Comparison of ENCODE assay signal across 15 cellular contexts in genomic region chr22:44549021-44549420, GRCh38. TPM values are rescaled to one million over a fixed set of nuclear protein-coding genes. Genes with fewer than 3 reads are reported as not detected.
DNase-seq lines count a peak whose midpoint lies in the region; ATAC-seq and TF ChIP-seq lines count a peak whose summit lies in the region.
"Had no signal": no experiment of that assay in that cellular context is flagged by ENCODE, and none has a peak within 500 bp of the region (broad histone marks: within the 10 kb centered on the region; RNA-seq: fewer than 3 reads in every experiment).

No MANE protein-coding gene starts in this region.

- no peak overlapping the region for H3K9ac ChIP-seq in endodermal cell (ENCODE audit: extremely low read depth, low read length, poor library complexity, severe bottlenecking)

- in situ Hi-C loops in ACHN (cut with HindIII; ENCODE audit: low pct_ligation_motif_present, low pct_unique_long_range_greater_than_20kb, low sequenced_read_pairs): no loop called here

- TF ChIP-seq CTCF in PC-9 (conservative IDR thresholded peaks at IDR 0.05): no peak
- no peak for TF ChIP-seq CTCF in endodermal cell (conservative IDR thresholded peaks at IDR 0.05)

- peaks cover 41% of the 10 kb centered on the region for H3F3A ChIP-seq in PC-9 (ENCODE audit: insufficient read depth, low read depth)

- ATAC-seq in activated CD4-positive, CD25-positive, alpha-beta regulatory T cell treated with anti-CD3 and anti-CD28 coated beads, Interleukin-2, amount 50 U/mL, for 24 hours: no peak
- ATAC-seq in GM21825 (IDR thresholded peaks at IDR 0.05; ENCODE audit: unreplicated experiment): no peak
- ATAC-seq in HG03039 (IDR thresholded peaks at IDR 0.05; ENCODE audit: unreplicated experiment): no peak
- ATAC-seq: HCT116, HepG2 had no signal

- H3K9me2 ChIP-seq in PC-9 (ENCODE audit: insufficient read depth): no peaks in the 10 kb centered on the region

- intact Hi-C loops in PC-9 (cut with micrococcal nuclease; ENCODE audit: unreplicated experiment): no loop called here

- H3K4me3 ChIP-seq in H7 (ENCODE audit: insufficient read depth, low read depth, low read length) (no peak overlapping the region), PC-9 (no peak overlapping the region), endodermal cell (ENCODE audit: low read length) (no peak overlapping the region)

- H3K27me3 ChIP-seq in H7 (ENCODE audit: control insufficient read depth, insufficient read depth, low read length) (no peaks in the 10 kb centered on the region), PC-9 (ENCODE audit: insufficient read depth, low read depth) (no peaks in the 10 kb centered on the region), endodermal cell (ENCODE audit: control insufficient read depth, insufficient read depth, low read length, poor library complexity, severe bottlenecking) (no peaks in the 10 kb centered on the region)

- no peaks in the 10 kb centered on the region for H3K27me3 Mint-ChIP-seq in endodermal cell (ENCODE audit: insufficient read depth)

- H3K4me1 ChIP-seq in PC-9 (replicated peaks; ENCODE audit: insufficient read depth) (peaks cover 33% of the 10 kb centered on the region), endodermal cell (ENCODE audit: control insufficient read depth, insufficient read depth, low read length) (peaks cover 3% of the 10 kb centered on the region)

- CTCF ChIA-PET in PC-9 (lab: Charles Lee): no interaction called here

- H3K9me3 ChIP-seq in PC-9 (ENCODE audit: insufficient read depth, low read depth): no peaks in the 10 kb centered on the region
- H3K9me3 ChIP-seq in endodermal cell (ENCODE audit: control insufficient read depth, low read length): no peaks in the 10 kb centered on the region

- DNase-seq in H7 (peak; percentile 47), PC-9 (no peak), endodermal cell (peak; percentile 30), mesenteric fat pad (ENCODE audit: low spot score) (peak; percentile 55), ACHN (no peak)
- DNase-seq: C1 segment of cervical spinal cord; Calu3; CD4-positive, alpha-beta T cell; DMS79 had no signal

- 87 to 92% methylated on average over 5 to 10 of the region's 10 CpGs for WGBS in endodermal cell (ENCODE audit: insufficient coverage in 1 of 2, insufficient read length in 1 of 2), 2 experiments

- H3K79me2 ChIP-seq in PC-9 (ENCODE audit: low read depth): no peaks in the 10 kb centered on the region

- no peaks in the 10 kb centered on the region for H3K36me3 Mint-ChIP-seq in endodermal cell (ENCODE audit: low read depth)

- no peak overlapping the region for H2AFZ ChIP-seq in PC-9

- POLR2A ChIA-PET in PC-9 (lab: Charles Lee; ENCODE audit: unreplicated experiment): no interaction called here

- no TSS peak for BruUV-seq in PC-9 (replicated peaks; lab: Mats Ljungman, UMichigan)

- H4K20me1 ChIP-seq in PC-9 (ENCODE audit: insufficient read depth): no peaks in the 10 kb centered on the region

- H3K27ac Mint-ChIP-seq in endodermal cell: no peak overlapping the region
- H3K27ac Mint-ChIP-seq: B cell; CD4-positive, alpha-beta T cell had no signal

- H3K27ac ChIP-seq in PC-9 (peak overlapping the region; percentile 95; the same call in 1 of the 2 replicates), endodermal cell (ENCODE audit: low read depth, low read length) (no peak overlapping the region)

- H3K36me3 ChIP-seq in H7 (replicated peaks; ENCODE audit: control insufficient read depth, insufficient read depth, low read length) (no peaks in the 10 kb centered on the region), PC-9 (ENCODE audit: low read depth) (no peaks in the 10 kb centered on the region), endodermal cell (ENCODE audit: control insufficient read depth, insufficient read depth, low read length) (no peaks in the 10 kb centered on the region)

- H3K9me3 Mint-ChIP-seq in endodermal cell: no peaks in the 10 kb centered on the region
- H3K9me3 Mint-ChIP-seq: CD4-positive, alpha-beta T cell had no signal

- no peak overlapping the region for H3K4me2 ChIP-seq in PC-9

- H3K4me1 Mint-ChIP-seq in endodermal cell: no peaks in the 10 kb centered on the region

- no peak overlapping the region for H3K4me3 Mint-ChIP-seq in endodermal cell
- H3K4me3 Mint-ChIP-seq: B cell; CD4-positive, alpha-beta T cell had no signal

RNA-seq across cellular contexts. Expression of gene RTL6, which starts 51.0 kb away (rescaled TPM):
- 13.9 and 16.6 TPM in 2 replicates for total RNA-seq in H7 (2014; rRNA removed; shearing (Covaris generic))
- total RNA-seq in PC-9 (2021): 25.0 and 25.1 TPM in 2 replicates
- 10 to 100 TPM; 19.7 to 20.7 TPM for total RNA-seq in endodermal cell
- 26.0 TPM for polyA plus RNA-seq in endodermal cell (2013, experiment 1 of 2)
- 24.8 TPM for polyA plus RNA-seq in endodermal cell (2013, experiment 2 of 2)
- 29.6 TPM for total RNA-seq in mesenteric fat pad
- total RNA-seq: HepG2 had no signal
- polyA plus RNA-seq: HepG2 had no signal

Comparison
In these comparisons a context has a peak if more than half of its experiments do, and no peak if none do; other contexts are left out.
1. DNase-seq: peak in H7 (single experiment), endodermal cell (single experiment) and mesenteric fat pad (single experiment); none in PC-9 (0 of 2) and ACHN (single experiment).